8 cellular contexts compared by ENCODE assay signal in genomic region chr3:122299872-122300460, GRCh38.
DNase-seq lines count a peak whose midpoint lies in the region; ATAC-seq lines count a peak whose summit lies in the region.

No MANE protein-coding gene starts in this region.

- ATAC-seq in HG03432 (IDR thresholded peaks at IDR 0.05; ENCODE audit: unreplicated experiment): no peak

- DNase-seq in DMS53 (lab: John Stamatoyannopoulos, UW): peak; percentile 53
- DNase-seq in DMS53 treated with DMSO at 0.1 percent for 48 hours (lab: John Stamatoyannopoulos, UW; ENCODE audit: unreplicated experiment): no peak
- DNase-seq in MV-4-11 (lab: John Stamatoyannopoulos, UW): peak; percentile 52
- DNase-seq in activated gamma-delta T cell treated with anti-CD3 and anti-CD28 coated beads, Interleukin-2, amount 50 U/mL, for 16 hours (ENCODE audit: low read depth): peak; percentile 15
- DNase-seq in kidney glomerular epithelial cell (lab: John Stamatoyannopoulos, UW): peak; percentile 22
- no peak for DNase-seq in NCI-H2107 treated with DMSO at 0.1 percent for 48 hours (lab: John Stamatoyannopoulos, UW; ENCODE audit: unreplicated experiment)
- DNase-seq in putamen (ENCODE audit: low spot score): no peak

Comparison
In these comparisons a context has a peak if more than half of its experiments do, and no peak if none do; other contexts are left out.
1. DNase-seq: peak in DMS53 (single experiment), MV-4-11 (single experiment), activated gamma-delta T cell treated with anti-CD3 and anti-CD28 coated beads, Interleukin-2, amount 50 U/mL, for 16 hours (single experiment) and kidney glomerular epithelial cell (single experiment); none in DMS53 treated with DMSO at 0.1 percent for 48 hours (single experiment), NCI-H2107 treated with DMSO at 0.1 percent for 48 hours (single experiment) and putamen (single experiment).